25 cellular contexts compared by ENCODE assay signal in genomic region chr12:130119241-130119861, GRCh38. TPM values are rescaled to one million over a fixed set of nuclear protein-coding genes. Genes with fewer than 3 reads are reported as not detected.
A peak's percentile ranks its signal among the peaks of the same experiment; 100 is the strongest.
DNase-seq lines count a peak whose midpoint lies in the region; ATAC-seq and TF ChIP-seq lines count a peak whose summit lies in the region.
"Had no signal": no experiment of that assay in that cellular context is flagged by ENCODE, and none has a peak within 500 bp of the region (broad histone marks: within the 10 kb centered on the region; RNA-seq: fewer than 3 reads in every experiment).

No MANE protein-coding gene starts in this region.

- H3K4me3 Mint-ChIP-seq in activated CD4-positive, alpha-beta T cell treated with anti-CD3 and anti-CD28 coated beads for 36 hours, result no peak overlapping the region
- H3K4me3 Mint-ChIP-seq in chondrocyte (ENCODE audit: unreplicated experiment), result no peak overlapping the region
- H3K4me3 Mint-ChIP-seq: CD4-positive, alpha-beta memory T cell; GM23338; IgD-negative memory B cell had no signal

- no peaks in the 10 kb centered on the region for H3K36me3 ChIP-seq in gastroesophageal sphincter
- H3K36me3 ChIP-seq: BLaER1 treated with 17β-estradiol and CSF1 and Interleukin-3, amounts not matched to agents 10 nM and 100 nM; Peyer's patch had no signal

- H3K27ac ChIP-seq in gastroesophageal sphincter (no peak overlapping the region), dorsolateral prefrontal cortex (no peak overlapping the region)
- H3K27ac ChIP-seq: 22Rv1; BLaER1 treated with 17β-estradiol and CSF1 and Interleukin-3, amounts not matched to agents 10 nM and 100 nM; Peyer's patch had no signal

- TF ChIP-seq CTCF in chondrocyte (IDR thresholded peaks at IDR 0.05) (no peak), gastroesophageal sphincter (IDR thresholded peaks at IDR 0.05) (no peak), dorsolateral prefrontal cortex (IDR thresholded peaks at IDR 0.05 in 54 of 56, conservative IDR thresholded peaks at IDR 0.05 in 2 of 56; ENCODE audit: low read depth in 1 of 56, partially characterized antibody in 56 of 56) (no peak)

- no peaks in the 10 kb centered on the region for H3K4me1 Mint-ChIP-seq in activated CD4-positive, alpha-beta T cell treated with anti-CD3 and anti-CD28 coated beads for 36 hours
- H3K4me1 Mint-ChIP-seq in chondrocyte (ENCODE audit: low read depth), result peaks cover 15% of the 10 kb centered on the region
- H3K4me1 Mint-ChIP-seq: CD4-positive, alpha-beta memory T cell; GM23338; IgD-negative memory B cell had no signal

- peak; percentile 16 for DNase-seq in activated CD4-positive, alpha-beta T cell treated with anti-CD3 and anti-CD28 coated beads for 36 hours
- no peak for DNase-seq in activated CD4-positive, alpha-beta T cell treated with anti-CD3 and anti-CD28 coated beads, Interleukin-2, amount 50 U/mL, for 1 hour
- peak; percentile 83 for DNase-seq in chondrocyte (ENCODE audit: low spot score)
- DNase-seq in posterior vena cava (ENCODE audit: low spot score), result peak; percentile 75
- DNase-seq in H4 (ENCODE audit: low spot score), result no peak
- no peak for DNase-seq in dorsolateral prefrontal cortex
- DNase-seq: CD4-positive, alpha-beta memory T cell; DND-41; NCI-H1105; NCI-H146; NCI-H2029 treated with DMSO at 0.1 percent for 48 hours; NCI-H345; NCI-H524; NCI-H774; Peyer's patch had no signal

- 87 to 94% methylated on average over 3 to 6 of the region's 27 CpGs for WGBS in gastroesophageal sphincter (ENCODE audit: low coverage in 1 of 2), 2 donors

- no peaks in the 10 kb centered on the region for H3K9me3 ChIP-seq in gastroesophageal sphincter
- H3K9me3 ChIP-seq: BLaER1 treated with 17β-estradiol and CSF1 and Interleukin-3, amounts not matched to agents 10 nM and 100 nM; Peyer's patch had no signal

- no peaks in the 10 kb centered on the region for H3K36me3 Mint-ChIP-seq in activated CD4-positive, alpha-beta T cell treated with anti-CD3 and anti-CD28 coated beads for 36 hours (ENCODE audit: low read depth)
- H3K36me3 Mint-ChIP-seq in chondrocyte (ENCODE audit: low read depth), result no peaks in the 10 kb centered on the region
- H3K36me3 Mint-ChIP-seq: CD4-positive, alpha-beta memory T cell; IgD-negative memory B cell had no signal

- POLR2A ChIA-PET in activated CD4-positive, alpha-beta T cell treated with anti-CD3 and anti-CD28 coated beads for 36 hours (lab: Charles Lee), result no interaction called here

- no peaks in the 10 kb centered on the region for H3K9me3 Mint-ChIP-seq in activated CD4-positive, alpha-beta T cell treated with anti-CD3 and anti-CD28 coated beads for 36 hours (ENCODE audit: low read depth)
- H3K9me3 Mint-ChIP-seq in chondrocyte (ENCODE audit: low read depth), result no peaks in the 10 kb centered on the region

- CTCF ChIA-PET in activated CD4-positive, alpha-beta T cell treated with anti-CD3 and anti-CD28 coated beads for 36 hours (lab: Charles Lee), result interaction anchor here (0.8 kb wide), 1 partner anchor 351 kb away, joined by 3 read pairs; no protein-coding TSS in a partner anchor

- H3K27me3 Mint-ChIP-seq in activated CD4-positive, alpha-beta T cell treated with anti-CD3 and anti-CD28 coated beads for 36 hours, result peaks cover 13% of the 10 kb centered on the region
- peaks cover 3% of the 10 kb centered on the region for H3K27me3 Mint-ChIP-seq in chondrocyte (ENCODE audit: low read depth)
- H3K27me3 Mint-ChIP-seq: CD4-positive, alpha-beta memory T cell; IgD-negative memory B cell had no signal

- no peak for TF ChIP-seq EP300 in gastroesophageal sphincter (IDR thresholded peaks at IDR 0.05)

- H3K4me1 ChIP-seq in gastroesophageal sphincter, result no peaks in the 10 kb centered on the region
- H3K4me1 ChIP-seq: Peyer's patch had no signal

- intact Hi-C loops in activated CD4-positive, alpha-beta T cell treated with anti-CD3 and anti-CD28 coated beads for 36 hours (cut with DNase I, micrococcal nuclease), result no loop called here
- intact Hi-C loops in posterior vena cava (cut with DNase I), result no loop called here
- intact Hi-C loops in dorsolateral prefrontal cortex (cut with DNase I), result no loop called here

- H3K4me3 ChIP-seq in gastroesophageal sphincter (no peak overlapping the region), dorsolateral prefrontal cortex (no peak overlapping the region)
- H3K4me3 ChIP-seq: BLaER1 treated with 17β-estradiol and CSF1 and Interleukin-3, amounts not matched to agents 10 nM and 100 nM; GM23338; Peyer's patch had no signal

- H3K27ac Mint-ChIP-seq in activated CD4-positive, alpha-beta T cell treated with anti-CD3 and anti-CD28 coated beads for 36 hours, result no peak overlapping the region
- no peak overlapping the region for H3K27ac Mint-ChIP-seq in chondrocyte (ENCODE audit: unreplicated experiment)
- H3K27ac Mint-ChIP-seq: CD4-positive, alpha-beta memory T cell; GM23338; IgD-negative memory B cell had no signal

- peak; percentile 33 for ATAC-seq in activated CD4-positive, alpha-beta T cell treated with anti-CD3 and anti-CD28 coated beads for 36 hours
- ATAC-seq in gastroesophageal sphincter, result peak; percentile 4
- no peak for ATAC-seq in HG03571 (IDR thresholded peaks at IDR 0.05; ENCODE audit: unreplicated experiment)
- ATAC-seq: GM23338, HCT116 had no signal

- H3K27me3 ChIP-seq in gastroesophageal sphincter (peaks cover 29% of the 10 kb centered on the region), dorsolateral prefrontal cortex (peaks cover 0 to 25% (median 0%) of the 10 kb centered on the region in 45 donors)
- H3K27me3 ChIP-seq: BLaER1 treated with 17β-estradiol and CSF1 and Interleukin-3, amounts not matched to agents 10 nM and 100 nM; Peyer's patch had no signal

- no peak for TF ChIP-seq POLR2A in gastroesophageal sphincter (IDR thresholded peaks at IDR 0.05)

RNA-seq across cellular contexts. Expression of gene FZD10, which starts 42.9 kb away (rescaled TPM):
- total RNA-seq in activated CD4-positive, alpha-beta T cell treated with anti-CD3 and anti-CD28 coated beads for 36 hours, result not detected
- total RNA-seq in chondrocyte (0.19 to 0.40 TPM (median 0.31 TPM) in 3 replicates), gastroesophageal sphincter (1 to 10 TPM in 2 of 4 donors, under 1 TPM in 1, not detected in 1; 0.94 to 1.6 (median 1.1) TPM), posterior vena cava (1 to 10 TPM in 1 of 2 donors, under 1 TPM in 1; 0.51 to 1.1 TPM), dorsolateral prefrontal cortex (1 to 10 TPM in 19 of 120 experiments, under 1 TPM in 100, not detected in 1; 0.16 to 1.8 (median 0.56) TPM)
- total RNA-seq in H4 (2014; rRNA removed; shearing (Covaris generic)), result 0.04 and 0.19 TPM in 2 replicates
- total RNA-seq: CD4-positive, alpha-beta memory T cell; G401; OCI-LY7; SK-MEL-5 had no signal

Comparison
In these comparisons a context has a peak if more than half of its experiments do, and no peak if none do; other contexts are left out.
1. DNase-seq: peak in activated CD4-positive, alpha-beta T cell treated with anti-CD3 and anti-CD28 coated beads for 36 hours (single experiment), chondrocyte (single experiment) and posterior vena cava (single experiment); none in activated CD4-positive, alpha-beta T cell treated with anti-CD3 and anti-CD28 coated beads, Interleukin-2, amount 50 U/mL, for 1 hour (single experiment), H4 (single experiment) and dorsolateral prefrontal cortex (0 of 10).